Comparison of ENCODE assay signal across 8 cellular contexts in genomic region chr7:100271716-100272537, GRCh38. TPM values are rescaled to one million over a fixed set of nuclear protein-coding genes. Genes with fewer than 3 reads are reported as not detected.
DNase-seq lines count a peak whose midpoint lies in the region; TF ChIP-seq lines count a peak whose summit lies in the region.

No MANE protein-coding gene starts in this region.

- H3K4me3 ChIP-seq in endodermal cell (ENCODE audit: low read length) = peak overlapping the region; percentile 73
- peak overlapping the region; percentile 53 for H3K4me3 ChIP-seq in mesodermal cell (ENCODE audit: extremely low read depth, insufficient read depth, low read length, poor library complexity, severe bottlenecking)

- peaks cover 14% of the 10 kb centered on the region for H3K36me3 Mint-ChIP-seq in endodermal cell (ENCODE audit: low read depth)

- peak overlapping the region; percentile 68 for H3K27ac Mint-ChIP-seq in endodermal cell

- no peaks in the 10 kb centered on the region for H3K9me3 ChIP-seq in endodermal cell (ENCODE audit: control insufficient read depth, low read length)
- H3K9me3 ChIP-seq in mesodermal cell (ENCODE audit: control insufficient read depth, low read length) = no peaks in the 10 kb centered on the region

- no peaks in the 10 kb centered on the region for H3K27me3 Mint-ChIP-seq in endodermal cell (ENCODE audit: insufficient read depth)

- peaks cover 19% of the 10 kb centered on the region for H3K4me1 Mint-ChIP-seq in endodermal cell

- DNase-seq in COR-L47 (lab: John Stamatoyannopoulos, UW) = peak; percentile 92
- peak; percentile 95 for DNase-seq in GM20000 (ENCODE audit: low spot score)
- DNase-seq in HT-29 (ENCODE audit: low spot score) = peak; percentile 100
- DNase-seq in NK-92 treated with Interleukin-12 subunit alpha and Interleukin-12 subunit beta, amount 100 ng/mL, for 24 hours (lab: John Stamatoyannopoulos, UW) = peak; percentile 97
- peak; percentile 92 for DNase-seq in activated CD8-positive, alpha-beta memory T cell treated with anti-CD3 and anti-CD28 coated beads, Interleukin-2, amount 50 U/mL, for 1 hour (ENCODE audit: extremely low read depth)
- peak; percentile 99 for DNase-seq in endodermal cell
- DNase-seq in stimulated activated CD8-positive, alpha-beta memory T cell treated with anti-CD3 and anti-CD28 coated beads, Interleukin-15, amount 100 ng/mL, for 24 hours (ENCODE audit: low read depth) = peak; percentile 98

- no peaks in the 10 kb centered on the region for H3K27me3 ChIP-seq in endodermal cell (ENCODE audit: control insufficient read depth, insufficient read depth, low read length, poor library complexity, severe bottlenecking)

- H3K36me3 ChIP-seq in endodermal cell (ENCODE audit: control insufficient read depth, insufficient read depth, low read length) = peaks cover 15% of the 10 kb centered on the region
- H3K36me3 ChIP-seq in mesodermal cell (ENCODE audit: control insufficient read depth, insufficient read depth, low read length) = peaks cover 5% of the 10 kb centered on the region

- no peaks in the 10 kb centered on the region for H3K9me3 Mint-ChIP-seq in endodermal cell

- TF ChIP-seq CTCF in GM20000 (IDR thresholded peaks at IDR 0.05; ENCODE audit: extremely low read depth, missing control alignments) (no peak), endodermal cell (conservative IDR thresholded peaks at IDR 0.05) (peak; percentile 54)

- peak overlapping the region; percentile 72 for H3K27ac ChIP-seq in endodermal cell (ENCODE audit: low read depth, low read length)
- H3K27ac ChIP-seq in mesodermal cell (ENCODE audit: low read depth, low read length, severe bottlenecking) = peak overlapping the region; percentile 10

- peak overlapping the region; percentile 69 for H3K9ac ChIP-seq in endodermal cell (ENCODE audit: extremely low read depth, low read length, poor library complexity, severe bottlenecking)

- H3K4me1 ChIP-seq in endodermal cell (ENCODE audit: control insufficient read depth, insufficient read depth, low read length) = peaks cover 3% of the 10 kb centered on the region
- peaks cover 5% of the 10 kb centered on the region for H3K4me1 ChIP-seq in mesodermal cell (ENCODE audit: control insufficient read depth, insufficient read depth, low read length, poor library complexity, severe bottlenecking)

- WGBS in endodermal cell (ENCODE audit: insufficient coverage in 1 of 2, insufficient read length in 1 of 2), 2 experiments = 0 to 1% methylated on average over 25 to 101 of the region's 101 CpGs
- WGBS in mesodermal cell (ENCODE audit: insufficient coverage in 2 of 2), 2 experiments = 1% methylated on average over 64 to 86 of the region's 101 CpGs

- peak overlapping the region; percentile 95 for H3K4me3 Mint-ChIP-seq in endodermal cell

RNA-seq across cellular contexts. Expression of gene SPDYE3, which starts 35.6 kb away (rescaled TPM):
- not detected in 2 replicates for total RNA-seq in HT-29 (2014; rRNA removed; shearing (Covaris generic))
- not detected for total RNA-seq in endodermal cell
- not detected for polyA plus RNA-seq in endodermal cell (2013, experiment 1 of 2)
- not detected for polyA plus RNA-seq in endodermal cell (2013, experiment 2 of 2)
- polyA plus RNA-seq in mesodermal cell (2013, experiment 1 of 2) = not detected
- polyA plus RNA-seq in mesodermal cell (2013, experiment 2 of 2) = not detected

RNA-seq across cellular contexts. Expression of gene PVRIG, which starts 52.2 kb away (rescaled TPM):
- total RNA-seq in HT-29 (2014; rRNA removed; shearing (Covaris generic)) = not detected in 2 replicates
- not detected for total RNA-seq in endodermal cell
- polyA plus RNA-seq in endodermal cell (2013, experiment 1 of 2) = not detected
- polyA plus RNA-seq in endodermal cell (2013, experiment 2 of 2) = not detected
- polyA plus RNA-seq in mesodermal cell (2013, experiment 1 of 2) = not detected
- not detected for polyA plus RNA-seq in mesodermal cell (2013, experiment 2 of 2)

Comparison
In these comparisons a context has a peak if more than half of its experiments do, and no peak if none do; other contexts are left out.
1. Peak in every context shown above with its lines: DNase-seq, H3K4me3 ChIP-seq and H3K27ac ChIP-seq.